ENCODE assay signal across 9 cellular contexts in genomic region chr10:52779541-52780390, GRCh38. TPM values are rescaled to one million over a fixed set of nuclear protein-coding genes. Genes with fewer than 3 reads are reported as not detected.
DNase-seq lines count a peak whose midpoint lies in the region; ATAC-seq, FAIRE-seq and TF ChIP-seq lines count a peak whose summit lies in the region.
"Had no signal": no experiment of that assay in that cellular context is flagged by ENCODE, and none has a peak within 500 bp of the region (broad histone marks: within the 10 kb centered on the region; RNA-seq: fewer than 3 reads in every experiment).

No MANE protein-coding gene starts in this region.

- peaks cover 0 to 3% of the 10 kb centered on the region in 2 donors for H3K9me3 Mint-ChIP-seq in stimulated activated naive B cell treated with anti-CD40 and anti-IgM and Interleukin-4, amounts not matched to agents 10 μg/mL and 1 μg/mL and 100 μg/mL, for 72 hours

- no peaks in the 10 kb centered on the region for H4K20me1 ChIP-seq in HepG2 (ENCODE audit: insufficient read depth, low read length)

- H3K4me3 Mint-ChIP-seq in stimulated activated naive B cell treated with anti-CD40 and anti-IgM and Interleukin-4, amounts not matched to agents 10 μg/mL and 1 μg/mL and 100 μg/mL, for 72 hours: no peak overlapping the region
- H3K4me3 Mint-ChIP-seq: CD4-positive, CD25-positive, alpha-beta regulatory T cell had no signal

- CTCF ChIA-PET in HepG2 (lab: Yijun Ruan, JAX; ENCODE audit: low intra/inter-chr PET ratio, low total read pairs): interaction anchor here (0.8 to 8.0 kb wide), 4 partner anchors 34 to 134 kb away, joined by 6 to 218 read pairs (median 24); no protein-coding TSS in a partner anchor

- peaks cover 10 to 15% of the 10 kb centered on the region in 2 donors for H3K27me3 Mint-ChIP-seq in stimulated activated naive B cell treated with anti-CD40 and anti-IgM and Interleukin-4, amounts not matched to agents 10 μg/mL and 1 μg/mL and 100 μg/mL, for 72 hours

- H3K27ac ChIP-seq in colonic mucosa: no peak overlapping the region
- no peak overlapping the region for H3K27ac ChIP-seq in HepG2 (ENCODE audit: extremely low read length, insufficient read depth, low read length)

- no peaks in the 10 kb centered on the region for H3K36me3 Mint-ChIP-seq in stimulated activated naive B cell treated with anti-CD40 and anti-IgM and Interleukin-4, amounts not matched to agents 10 μg/mL and 1 μg/mL and 100 μg/mL, for 72 hours
- H3K36me3 Mint-ChIP-seq: CD4-positive, CD25-positive, alpha-beta regulatory T cell had no signal

- peak; percentile 92 for ATAC-seq in GM21447 (IDR thresholded peaks at IDR 0.05; ENCODE audit: unreplicated experiment)
- ATAC-seq in HG03571 (IDR thresholded peaks at IDR 0.05; ENCODE audit: unreplicated experiment): peak; percentile 88
- peak; percentile 80 for ATAC-seq in HepG2
- peak; percentile 77 to 87 for ATAC-seq in stimulated activated naive B cell treated with anti-CD40 and anti-IgM and Interleukin-4, amounts not matched to agents 10 μg/mL and 1 μg/mL and 100 μg/mL, for 72 hours (replicated peaks)

- no peaks in the 10 kb centered on the region for H3K79me2 ChIP-seq in HepG2 (ENCODE audit: insufficient read depth, low read length)

- POLR2A ChIA-PET in HepG2 (lab: Yijun Ruan, JAX): interaction anchor here (4.1 kb wide), 1 partner anchor 39 kb away, joined by 16 read pairs; no protein-coding TSS in a partner anchor

- no peak overlapping the region for H3K4me3 ChIP-seq in colonic mucosa
- peak overlapping the region in 1 of 3 experiments; percentile 31; a peak in 1 of 6 replicates for H3K4me3 ChIP-seq in HepG2 (replicated peaks in 1 of 3; ENCODE audit: insufficient read depth in 1 of 3, low read depth in 2 of 3, low read length in 3 of 3)

- intact Hi-C loops in colonic mucosa (cut with DNase I) (loop anchor here (5.0 kb wide), 1 partner anchor 37 kb away; no protein-coding TSS in a partner anchor), HepG2 (cut with micrococcal nuclease; ENCODE audit: unreplicated experiment) (loop anchor here (1.0 kb wide), 3 partner anchors 38 to 471 kb away; no protein-coding TSS in a partner anchor)

- H3K9ac ChIP-seq in colonic mucosa (ENCODE audit: low read depth in 2 of 2, low read length in 2 of 2) (no peak overlapping the region), HepG2 (ENCODE audit: insufficient read depth, low read depth, low read length) (peak overlapping the region; percentile 4; the same call in 1 of the 2 replicates)

- H3K4me1 Mint-ChIP-seq in stimulated activated naive B cell treated with anti-CD40 and anti-IgM and Interleukin-4, amounts not matched to agents 10 μg/mL and 1 μg/mL and 100 μg/mL, for 72 hours: no peaks in the 10 kb centered on the region
- H3K4me1 Mint-ChIP-seq: CD4-positive, CD25-positive, alpha-beta regulatory T cell had no signal

- WGBS in HepG2 (ENCODE audit: low lambda C conversion rate): 73% methylated on average over 13 of the region's 13 CpGs

- FAIRE-seq in HepG2 (lab: Jason Lieb, UNC): peak; percentile 86

- H3K4me1 ChIP-seq in colonic mucosa (no peaks in the 10 kb centered on the region), HepG2 (ENCODE audit: insufficient read depth, low read length) (peaks cover 51% of the 10 kb centered on the region)

- peak overlapping the region; percentile 70 for H3K4me2 ChIP-seq in HepG2 (ENCODE audit: low read depth, low read length)

- in situ Hi-C loops in HepG2 (cut with HindIII; ENCODE audit: extremely low pct_ligation_motif_present, low pct_unique_long_range_greater_than_20kb): loop anchor here (5.0 kb wide), 3 partner anchors 37 to 467 kb away; partner anchors contain the start of gene DKK1

- peak overlapping the region; percentile 28 for H2AFZ ChIP-seq in HepG2 (ENCODE audit: low read length)

- TF ChIP-seq CTCF in colonic mucosa (IDR thresholded peaks at IDR 0.05) (peak; percentile 82), HepG2 (CRISPR knock-in tag; IDR thresholded peaks at IDR 0.05) (peak; percentile 97)

- TF ChIP-seq POLR2A in HepG2 (IDR thresholded peaks at IDR 0.05; ENCODE audit: insufficient read depth in 1 of 2, low read depth in 2 of 2, low read length in 2 of 2): no peak

- peak; percentile 99 for TF ChIP-seq RAD21 in HepG2 (CRISPR knock-in tag; IDR thresholded peaks at IDR 0.05)

- no peaks in the 10 kb centered on the region for H3K36me3 ChIP-seq in colonic mucosa
- H3K36me3 ChIP-seq in HepG2 (replicated peaks in 1 of 2; ENCODE audit: control insufficient read depth in 1 of 2, insufficient read depth in 2 of 2, low read length in 2 of 2): no peaks in the 10 kb centered on the region

- no peak overlapping the region for H3K27ac Mint-ChIP-seq in stimulated activated naive B cell treated with anti-CD40 and anti-IgM and Interleukin-4, amounts not matched to agents 10 μg/mL and 1 μg/mL and 100 μg/mL, for 72 hours
- H3K27ac Mint-ChIP-seq: CD4-positive, CD25-positive, alpha-beta regulatory T cell had no signal

- DNase-seq in NCI-H146 (lab: John Stamatoyannopoulos, UW) (peak; percentile 21), NCI-H146 treated with DMSO at 0.1 percent for 48 hours (lab: John Stamatoyannopoulos, UW; ENCODE audit: unreplicated experiment) (no peak), SK-N-DZ (ENCODE audit: low spot score) (peak; percentile 69), colonic mucosa (peak; percentile 71), HepG2 (ENCODE audit: low spot score) (peak; percentile 64)
- DNase-seq in stimulated activated naive B cell treated with anti-CD40 and anti-IgM and Interleukin-4, amounts not matched to agents 10 μg/mL and 1 μg/mL and 100 μg/mL, for 72 hours: peak; percentile 36

- BruUV-seq in HepG2 (replicated peaks; lab: Mats Ljungman, UMichigan): no TSS peak

- H3K27me3 ChIP-seq in colonic mucosa: no peaks in the 10 kb centered on the region
- H3K27me3 ChIP-seq in HepG2 (ENCODE audit: control insufficient read depth in 1 of 2, insufficient read depth in 2 of 2, low read length in 2 of 2): no peaks in the 10 kb centered on the region

- no peaks in the 10 kb centered on the region for H3K9me3 ChIP-seq in colonic mucosa
- no peaks in the 10 kb centered on the region for H3K9me3 ChIP-seq in HepG2 (ENCODE audit: low read length)

- no peak for TF ChIP-seq EP300 in HepG2 (IDR thresholded peaks at IDR 0.05; ENCODE audit: low read depth in 2 of 2, low read length in 2 of 2)
- TF ChIP-seq EP300 in HepG2 (CRISPR knock-in tag; IDR thresholded peaks at IDR 0.05; ENCODE audit: borderline replicate concordance): no peak

TF ChIP-seq in HepG2, 621 proteins besides CTCF, POLR2A, EP300 and RAD21 (continues in another document):
- TF ChIP-seq GZF1 (CRISPR knock-in tag; IDR thresholded peaks at IDR 0.05) (no peak), MYPOP (CRISPR knock-in tag; IDR thresholded peaks at IDR 0.05) (0 out of 2 replicates have a peak, but pooled peaks have one; percentile 28), ZNF331 (CRISPR knock-in tag; IDR thresholded peaks at IDR 0.05) (peak; percentile 47; the same call in 1 of the 2 replicates), DBP (CRISPR knock-in tag; IDR thresholded peaks at IDR 0.05; ENCODE audit: not compliant biosample characterization) (no peak)

RNA-seq across cellular contexts. Expression of gene MBL2, which starts 7.2 kb away (rescaled TPM):
- not detected in 2 replicates for polyA plus RNA-seq in SK-N-DZ (2014; cell fraction: cytosol; rRNA removed)
- not detected in 2 replicates for polyA plus RNA-seq in SK-N-DZ (2014; cell fraction: nucleus; rRNA removed)
- total RNA-seq in colonic mucosa: under 1 TPM in 1 of 2 donors, not detected in 1; 0.17 TPM
- total RNA-seq in HepG2 (2016; rRNA removed; fragmentation: Illumina TruSeq; extraction: Trizol): 9.2 and 9.6 TPM in 2 replicates
- total RNA-seq in HepG2 (2016; cell fraction: cytosol; rRNA removed; fragmentation: Illumina TruSeq; extraction: Trizol; ENCODE audit: low read depth): 0.61 and 0.62 TPM in 2 replicates
- total RNA-seq in HepG2 (2016; cell fraction: insoluble cytoplasmic fraction; rRNA removed; fragmentation: Illumina TruSeq; extraction: Trizol): 9.0 and 9.5 TPM in 2 replicates
- total RNA-seq in HepG2 (2016; cell fraction: membrane; rRNA removed; fragmentation: Illumina TruSeq; extraction: Trizol): 2.1 and 2.6 TPM in 2 replicates
- 11.0 and 12.5 TPM in 2 replicates for total RNA-seq in HepG2 (2016; cell fraction: nucleus; rRNA removed; fragmentation: Illumina TruSeq; extraction: Trizol)
- 11.9 and 16.2 TPM in 2 replicates for polyA plus RNA-seq in HepG2 (2011; rRNA removed)
- 6.3 and 9.4 TPM in 2 replicates for polyA plus RNA-seq in HepG2 (2011; cell fraction: cytosol; rRNA removed)
- polyA plus RNA-seq in HepG2 (2011; cell fraction: nucleus; rRNA removed): 5.7 and 6.0 TPM in 2 replicates
- polyA plus RNA-seq in HepG2 (2012): 3.6 and 4.5 TPM in 2 replicates
- polyA plus RNA-seq in HepG2 (2016; cell fraction: cytosol; fragmentation: Illumina TruSeq; extraction: Trizol; ENCODE audit: low read depth): 0.41 and 0.43 TPM in 2 replicates
- 10.4 TPM in 2 replicates for polyA plus RNA-seq in HepG2 (2016; cell fraction: insoluble cytoplasmic fraction; fragmentation: Illumina TruSeq; extraction: Trizol; ENCODE audit: low read depth)
- polyA plus RNA-seq in HepG2 (2016; cell fraction: membrane; fragmentation: Illumina TruSeq; extraction: Trizol; ENCODE audit: low read depth): 1.4 TPM in 2 replicates
- polyA plus RNA-seq in HepG2 (2016; cell fraction: nucleus; fragmentation: Illumina TruSeq; extraction: Trizol; ENCODE audit: insufficient read depth, low read depth): 10.6 and 11.4 TPM in 2 replicates
- 10.2 TPM in 1 of 2 replicates, not detected in the other for polyA minus RNA-seq in HepG2 (2011; rRNA and poly(A)+ RNA removed; ENCODE audit: low replicate concordance)
- polyA minus RNA-seq in HepG2 (2011; cell fraction: cytosol; rRNA and poly(A)+ RNA removed): 9.8 and 11.4 TPM in 2 replicates
- polyA minus RNA-seq in HepG2 (2011; cell fraction: nucleus; rRNA and poly(A)+ RNA removed): 24.7 and 30.8 TPM in 2 replicates
- total RNA-seq: CD4-positive, CD25-positive, alpha-beta regulatory T cell had no signal
- polyA plus RNA-seq: CD4-positive, CD25-positive, alpha-beta regulatory T cell had no signal
